Comparison of ENCODE assay signal across 15 cellular contexts in genomic region chr19:3545669-3546034, GRCh38. TPM values are rescaled to one million over a fixed set of nuclear protein-coding genes. Genes with fewer than 3 reads are reported as not detected.
DNase-seq lines count a peak whose midpoint lies in the region; ATAC-seq and TF ChIP-seq lines count a peak whose summit lies in the region.
"Had no signal": no experiment of that assay in that cellular context is flagged by ENCODE, and none has a peak within 500 bp of the region (broad histone marks: within the 10 kb centered on the region; RNA-seq: fewer than 3 reads in every experiment).

No MANE protein-coding gene starts in this region.

- peaks cover 0 to 9% (median 2%) of the 10 kb centered on the region in 4 donors for H3K4me1 Mint-ChIP-seq in CD4-positive, CD25-positive, alpha-beta regulatory T cell
- peaks cover 12% of the 10 kb centered on the region for H3K4me1 Mint-ChIP-seq in Calu3 (ENCODE audit: low read depth, unreplicated experiment)

- no peaks in the 10 kb centered on the region for H3K79me2 ChIP-seq in MM.1S (ENCODE audit: low read length)

- H2AFZ ChIP-seq in MM.1S (ENCODE audit: low read length), result no peak overlapping the region

- H3K4me3 ChIP-seq in CD4-positive, CD25-positive, alpha-beta regulatory T cell (ENCODE audit: low read depth, low read length), result no peak overlapping the region
- H3K4me3 ChIP-seq in MM.1S (ENCODE audit: low read length) (no peak overlapping the region), neutrophil (ENCODE audit: low read depth in 1 of 2, low read length in 1 of 2) (no peak overlapping the region)
- H3K4me3 ChIP-seq: HAP-1, sigmoid colon, uterus had no signal

- H3K9me3 ChIP-seq in CD4-positive, CD25-positive, alpha-beta regulatory T cell (ENCODE audit: control insufficient read depth in 2 of 2, low read length in 2 of 2), result no peaks in the 10 kb centered on the region
- no peaks in the 10 kb centered on the region for H3K9me3 ChIP-seq in MM.1S (replicated peaks; ENCODE audit: insufficient read depth, low read length)
- H3K9me3 ChIP-seq in neutrophil, result no peaks in the 10 kb centered on the region
- H3K9me3 ChIP-seq: HAP-1, sigmoid colon, uterus had no signal

- no peaks in the 10 kb centered on the region for H3K27me3 ChIP-seq in CD4-positive, CD25-positive, alpha-beta regulatory T cell (ENCODE audit: control insufficient read depth, insufficient read depth, low read length)
- H3K27me3 ChIP-seq in MM.1S (replicated peaks; ENCODE audit: insufficient read depth, low read length) (no peaks in the 10 kb centered on the region), neutrophil (no peaks in the 10 kb centered on the region)
- H3K27me3 ChIP-seq: foreskin keratinocyte, sigmoid colon, uterus had no signal

- no peak for ATAC-seq in CD4-positive, CD25-positive, alpha-beta regulatory T cell (ENCODE audit: low read depth in 2 of 2)

- no peak overlapping the region for H3K4me3 Mint-ChIP-seq in CD4-positive, CD25-positive, alpha-beta regulatory T cell
- H3K4me3 Mint-ChIP-seq in Calu3 (ENCODE audit: low read depth, unreplicated experiment), result no peak overlapping the region

- no peak overlapping the region for H3K27ac ChIP-seq in CD4-positive, CD25-positive, alpha-beta regulatory T cell (ENCODE audit: insufficient read depth, low read length, poor library complexity, severe bottlenecking)
- H3K27ac ChIP-seq in MM.1S (ENCODE audit: low read length) (0 out of 2 replicates have a peak overlapping the region, but pooled peaks have one; percentile 7), caudate nucleus (ENCODE audit: low read depth, low read length) (peak overlapping the region; percentile 76), neutrophil (peak overlapping the region; percentile 64)
- H3K27ac ChIP-seq: foreskin keratinocyte, uterus had no signal

- H3K27me3 Mint-ChIP-seq in CD4-positive, CD25-positive, alpha-beta regulatory T cell, result no peaks in the 10 kb centered on the region
- no peaks in the 10 kb centered on the region for H3K27me3 Mint-ChIP-seq in Calu3 (ENCODE audit: unreplicated experiment)

- no peaks in the 10 kb centered on the region for H3K9me2 ChIP-seq in MM.1S (replicated peaks; ENCODE audit: insufficient read depth, low read length)

- H3K36me3 Mint-ChIP-seq in CD4-positive, CD25-positive, alpha-beta regulatory T cell, result peaks cover 4% of the 10 kb centered on the region
- H3K36me3 Mint-ChIP-seq in Calu3 (ENCODE audit: insufficient read depth, unreplicated experiment), result peaks cover 25% of the 10 kb centered on the region

- peak overlapping the region in 2 of 3 donors; percentile 41 to 56 for H3K27ac Mint-ChIP-seq in CD4-positive, CD25-positive, alpha-beta regulatory T cell
- H3K27ac Mint-ChIP-seq in Calu3 (ENCODE audit: unreplicated experiment), result no peak overlapping the region

- no peak overlapping the region for H3K9ac ChIP-seq in MM.1S (ENCODE audit: low read length)

- H3K4me1 ChIP-seq in CD4-positive, CD25-positive, alpha-beta regulatory T cell (ENCODE audit: control insufficient read depth, insufficient read depth, low read length, poor library complexity, severe bottlenecking), result no peaks in the 10 kb centered on the region
- H3K4me1 ChIP-seq in MM.1S (ENCODE audit: low read length), result no peaks in the 10 kb centered on the region
- peaks cover 34 to 40% of the 10 kb centered on the region in 2 experiments for H3K4me1 ChIP-seq in neutrophil (ENCODE audit: control insufficient read depth in 1 of 2, insufficient read depth in 1 of 2, low read depth in 1 of 2, low read length in 1 of 2)
- H3K4me1 ChIP-seq: foreskin keratinocyte, HAP-1, sigmoid colon, uterus had no signal

- H3F3A ChIP-seq in MM.1S (ENCODE audit: insufficient read depth, low read length), result peaks cover 4% of the 10 kb centered on the region

- TF ChIP-seq CTCF in MM.1S (IDR thresholded peaks at IDR 0.05; ENCODE audit: low read length), result no peak
- no peak for TF ChIP-seq CTCF in neutrophil (IDR thresholded peaks at IDR 0.05)
- no peak for TF ChIP-seq CTCF in Calu3 (IDR thresholded peaks at IDR 0.05; ENCODE audit: unreplicated experiment)

- no peaks in the 10 kb centered on the region for H4K20me1 ChIP-seq in MM.1S (ENCODE audit: insufficient read depth, low read length)

- H3K9me3 Mint-ChIP-seq in CD4-positive, CD25-positive, alpha-beta regulatory T cell, result no peaks in the 10 kb centered on the region
- no peaks in the 10 kb centered on the region for H3K9me3 Mint-ChIP-seq in Calu3 (ENCODE audit: low read depth, unreplicated experiment)

- BruUV-seq in Calu3 (replicated peaks; lab: Mats Ljungman, UMichigan), result no TSS peak

- CTCF ChIA-PET in Calu3 (lab: Charles Lee), result interaction anchor here (1.0 to 1.1 kb wide), 2 partner anchors 9 to 23 kb away, joined by 3 read pairs; no protein-coding TSS in a partner anchor

- H3K36me3 ChIP-seq in CD4-positive, CD25-positive, alpha-beta regulatory T cell (ENCODE audit: control insufficient read depth, insufficient read depth, low read length), result peaks cover 11% of the 10 kb centered on the region
- H3K36me3 ChIP-seq in MM.1S (replicated peaks; ENCODE audit: insufficient read depth, low read length) (no peaks in the 10 kb centered on the region), neutrophil (peaks cover 46% of the 10 kb centered on the region)
- H3K36me3 ChIP-seq: uterus had no signal

- intact Hi-C loops in Calu3 (cut with micrococcal nuclease; ENCODE audit: unreplicated experiment), result no loop called here

- no peak for DNase-seq in CD4-positive, CD25-positive, alpha-beta regulatory T cell
- DNase-seq in MM.1S, result no peak
- no peak for DNase-seq in caudate nucleus (lab: John Stamatoyannopoulos, UW)
- DNase-seq in SK-N-DZ (ENCODE audit: low spot score), result no peak
- DNase-seq in Calu3, result no peak
- DNase-seq in HT-29 (ENCODE audit: low spot score), result no peak
- DNase-seq: DMS 273 treated with DMSO at 0.1 percent for 48 hours, NCI-H2029, NCI-H446 treated with DMSO at 0.1 percent for 48 hours had no signal

- H3K4me2 ChIP-seq in MM.1S (ENCODE audit: low read depth, low read length), result no peak overlapping the region

RNA-seq across cellular contexts. Expression of gene TEKTIP1, which starts 6.7 kb away (rescaled TPM):
- total RNA-seq in CD4-positive, CD25-positive, alpha-beta regulatory T cell, result 10.9 TPM
- polyA plus RNA-seq in CD4-positive, CD25-positive, alpha-beta regulatory T cell, result under 1 TPM in 1 of 4 donors, not detected in 3; 0.44 TPM
- polyA plus RNA-seq in SK-N-DZ (2014; cell fraction: cytosol; rRNA removed), result not detected in 2 replicates
- polyA plus RNA-seq in SK-N-DZ (2014; cell fraction: nucleus; rRNA removed), result 0.64 and 2.7 TPM in 2 replicates
- total RNA-seq in Calu3 (2022), result 1.4 and 2.7 TPM in 2 replicates
- total RNA-seq in HT-29 (2014; rRNA removed; shearing (Covaris generic)), result not detected in 2 replicates
- total RNA-seq: foreskin keratinocyte had no signal
- polyA plus RNA-seq: endothelial cell of umbilical vein, foreskin keratinocyte had no signal

RNA-seq across cellular contexts. Expression of gene MFSD12, which starts 11.7 kb away (rescaled TPM):
- total RNA-seq in CD4-positive, CD25-positive, alpha-beta regulatory T cell, result 63.8 TPM
- polyA plus RNA-seq in CD4-positive, CD25-positive, alpha-beta regulatory T cell, result 10 to 100 TPM; 28.5 to 39.8 (median 33.7) TPM
- polyA plus RNA-seq in SK-N-DZ (2014; cell fraction: cytosol; rRNA removed), result 24.5 and 27.7 TPM in 2 replicates
- 58.4 and 59.9 TPM in 2 replicates for polyA plus RNA-seq in SK-N-DZ (2014; cell fraction: nucleus; rRNA removed)
- 95.2 and 105 TPM in 2 replicates for total RNA-seq in Calu3 (2022)
- total RNA-seq in HT-29 (2014; rRNA removed; shearing (Covaris generic)), result 177 and 185 TPM in 2 replicates

RNA-seq across cellular contexts. Expression of gene HMG20B, which starts 27.1 kb away (rescaled TPM):
- 47.8 TPM for total RNA-seq in CD4-positive, CD25-positive, alpha-beta regulatory T cell
- 10 to 100 TPM; 35.4 to 49.3 (median 40.6) TPM for polyA plus RNA-seq in CD4-positive, CD25-positive, alpha-beta regulatory T cell
- polyA plus RNA-seq in SK-N-DZ (2014; cell fraction: cytosol; rRNA removed), result 45.9 and 49.0 TPM in 2 replicates
- 102 and 113 TPM in 2 replicates for polyA plus RNA-seq in SK-N-DZ (2014; cell fraction: nucleus; rRNA removed)
- 58.1 and 58.4 TPM in 2 replicates for total RNA-seq in Calu3 (2022)
- 120 and 152 TPM in 2 replicates for total RNA-seq in HT-29 (2014; rRNA removed; shearing (Covaris generic))

RNA-seq across cellular contexts. Expression of gene FZR1, which starts 39.5 kb away (rescaled TPM):
- total RNA-seq in CD4-positive, CD25-positive, alpha-beta regulatory T cell, result 107 TPM
- 10 to 100 TPM in 2 of 4 donors, 1 to 10 TPM in 2; 9.1 to 11.4 (median 10.3) TPM for polyA plus RNA-seq in CD4-positive, CD25-positive, alpha-beta regulatory T cell
- 25.4 and 30.6 TPM in 2 replicates for polyA plus RNA-seq in SK-N-DZ (2014; cell fraction: cytosol; rRNA removed)
- polyA plus RNA-seq in SK-N-DZ (2014; cell fraction: nucleus; rRNA removed), result 48.4 and 51.8 TPM in 2 replicates
- total RNA-seq in Calu3 (2022), result 33.1 and 34.5 TPM in 2 replicates
- total RNA-seq in HT-29 (2014; rRNA removed; shearing (Covaris generic)), result 49.8 and 62.5 TPM in 2 replicates

RNA-seq across cellular contexts. Expression of gene GIPC3, which starts 39.6 kb away (rescaled TPM):
- 0.52 TPM for total RNA-seq in CD4-positive, CD25-positive, alpha-beta regulatory T cell
- polyA plus RNA-seq in CD4-positive, CD25-positive, alpha-beta regulatory T cell, result under 1 TPM in 1 of 4 donors, not detected in 3; 0.10 TPM
- 0.03 and 0.08 TPM in 2 replicates for polyA plus RNA-seq in SK-N-DZ (2014; cell fraction: cytosol; rRNA removed)
- polyA plus RNA-seq in SK-N-DZ (2014; cell fraction: nucleus; rRNA removed), result not detected in 2 replicates
- not detected in 2 replicates for total RNA-seq in Calu3 (2022)
- total RNA-seq in HT-29 (2014; rRNA removed; shearing (Covaris generic)), result not detected in 2 replicates
- total RNA-seq: foreskin keratinocyte had no signal
